In genomic region chr14:23419646-23420045, GRCh38 we compare ENCODE assay signal across 16 cellular contexts. TPM values are rescaled to one million over a fixed set of nuclear protein-coding genes. Genes with fewer than 3 reads are reported as not detected.
"Had no signal": no experiment of that assay in that cellular context is flagged by ENCODE, and none has a peak within 500 bp of the region (broad histone marks: within the 10 kb centered on the region; RNA-seq: fewer than 3 reads in every experiment).

No MANE protein-coding gene starts in this region.

RNA-seq across cellular contexts. Expression of gene MYH6, which starts 11.6 kb away (rescaled TPM):
- total RNA-seq: activated naive CD4-positive, alpha-beta T cell treated with anti-CD3 and anti-CD28 coated beads for 36 hours; activated T-cell treated with anti-CD3 and anti-CD28 coated beads, Interleukin-2, amount 50 U/mL, for 4 hours; astrocyte; breast epithelium; NCI-H460; RPMI7951; SJCRH30 had no signal

RNA-seq across cellular contexts. Expression of gene MYH7, which starts 15.8 kb away (rescaled TPM):
- total RNA-seq: activated naive CD4-positive, alpha-beta T cell treated with anti-CD3 and anti-CD28 coated beads for 36 hours; activated naive CD4-positive, alpha-beta T cell treated with anti-CD3 and anti-CD28 coated beads, Interleukin-2, amount 50 U/mL, for 72 hours; astrocyte; breast epithelium; NCI-H460; RPMI7951; WTC11 had no signal

RNA-seq across cellular contexts. Expression of gene CMTM5, which starts 42.8 kb away (rescaled TPM):
- total RNA-seq: activated CD4-positive, alpha-beta memory T cell treated with anti-CD3 and anti-CD28 coated beads for 36 hours; activated CD4-positive, alpha-beta T cell treated with anti-CD3 and anti-CD28 coated beads for 36 hours; activated naive CD4-positive, alpha-beta T cell treated with anti-CD3 and anti-CD28 coated beads for 36 hours; activated naive CD4-positive, alpha-beta T cell treated with anti-CD3 and anti-CD28 coated beads, Interleukin-2, amount 50 U/mL, for 72 hours; activated T-cell treated with anti-CD3 and anti-CD28 coated beads, Interleukin-2, amount 50 U/mL, for 4 hours; activated T-helper 1 cell treated with anti-CD3 and anti-CD28 coated beads, Interleukin-12 subunit alpha, Interleukin-12 subunit beta, Interleukin-2, Interleukin-4 antibody, amounts not matched to agents 30 ng/mL and 10 ng/mL and 1 ng/mL, durations not matched to agents 14 hours and 24 hours and 36 hours; astrocyte; body of pancreas; cardiac septum; NCI-H460; T-helper 1 cell treated with Interleukin-12 subunit alpha and Interleukin-12 subunit beta and Interleukin-4 antibody, amounts not matched to agents 30 ng/mL and 1 ng/mL, for 36 hours had no signal

RNA-seq across cellular contexts. Expression of gene IL25, which starts 47.0 kb away (rescaled TPM):
- total RNA-seq: activated CD4-positive, alpha-beta memory T cell treated with anti-CD3 and anti-CD28 coated beads for 36 hours; activated CD4-positive, alpha-beta T cell treated with anti-CD3 and anti-CD28 coated beads for 36 hours; activated naive CD4-positive, alpha-beta T cell treated with anti-CD3 and anti-CD28 coated beads for 36 hours; activated naive CD4-positive, alpha-beta T cell treated with anti-CD3 and anti-CD28 coated beads, Interleukin-2, amount 50 U/mL, for 72 hours; activated T-cell treated with anti-CD3 and anti-CD28 coated beads, Interleukin-2, amount 50 U/mL, for 4 hours; activated T-helper 1 cell treated with anti-CD3 and anti-CD28 coated beads, Interleukin-12 subunit alpha, Interleukin-12 subunit beta, Interleukin-2, Interleukin-4 antibody, amounts not matched to agents 30 ng/mL and 10 ng/mL and 1 ng/mL, durations not matched to agents 14 hours and 24 hours and 36 hours; adrenal gland; astrocyte; body of pancreas; breast epithelium; cardiac septum; NCI-H460; RPMI7951; SJCRH30; T-helper 1 cell treated with Interleukin-12 subunit alpha and Interleukin-12 subunit beta and Interleukin-4 antibody, amounts not matched to agents 30 ng/mL and 1 ng/mL, for 36 hours had no signal
